In the genomic region with DNA sequence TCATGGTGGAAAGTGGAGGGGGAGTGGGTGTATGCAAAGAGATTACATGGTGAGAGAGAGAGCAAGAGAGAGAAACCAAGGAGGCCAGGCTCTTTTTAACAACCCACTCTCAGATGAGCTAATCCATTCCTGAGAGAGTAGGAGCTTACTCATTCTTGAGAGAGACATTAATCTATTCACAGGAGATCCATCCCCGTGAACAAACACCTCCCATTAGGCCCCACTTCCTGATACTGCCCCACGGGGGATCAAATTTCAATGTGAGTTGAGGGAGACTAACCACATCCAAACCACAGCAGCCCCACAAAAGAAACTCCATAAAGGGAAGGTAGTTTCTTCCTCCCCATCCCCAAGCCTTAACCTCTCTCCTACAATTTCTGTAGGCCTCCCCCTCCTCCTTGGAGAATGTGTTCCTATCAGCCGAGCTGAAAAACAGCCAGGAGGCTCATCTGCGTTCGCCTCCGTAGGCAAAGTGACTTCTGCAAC, we compare ENCODE assay signal across 24 cellular contexts.
A peak's percentile ranks its signal among the peaks of the same experiment; 100 is the strongest.
DNase-seq lines count a peak whose midpoint lies in the region; ATAC-seq, FAIRE-seq and TF ChIP-seq lines count a peak whose summit lies in the region.
"Had no signal": no experiment of that assay in that cellular context is flagged by ENCODE, and none has a peak within 500 bp of the region (broad histone marks: within the 10 kb centered on the region; RNA-seq: fewer than 3 reads in every experiment).

No MANE protein-coding gene starts in this region.

- no peak overlapping the region for H3K56ac ChIP-seq in H1 (replicated peaks; ENCODE audit: insufficient read length, low read depth, low read length)

- POLR2A ChIA-PET in H1 (lab: Charles Lee; ENCODE audit: partially characterized antibody): no interaction called here

- H2AK5ac ChIP-seq in H1 (ENCODE audit: low read depth, low read length): no peak overlapping the region

- no peak for FAIRE-seq in H1 (lab: Jason Lieb, UNC)
- FAIRE-seq: D721Med, HTR-8/SVneo had no signal

- no peaks in the 10 kb centered on the region for H3K79me1 ChIP-seq in H1 (ENCODE audit: low read depth, low read length)

- no peak overlapping the region for H3K14ac ChIP-seq in H1 (ENCODE audit: insufficient read length)

- H3K23me2 ChIP-seq in H1 (ENCODE audit: low read depth, low read length): no peaks in the 10 kb centered on the region

- CTCF ChIA-PET in H1 (lab: Charles Lee; ENCODE audit: partially characterized antibody): interaction anchor here (0.6 to 0.8 kb wide), 2 partner anchors 163 to 205 kb away, joined by 4 to 6 read pairs; no protein-coding TSS in a partner anchor

- no peak overlapping the region for H2BK15ac ChIP-seq in H1 (ENCODE audit: low read length)

- intact Hi-C loops in ascending aorta (cut with DNase I): no loop called here

- peak overlapping the region; percentile 86 for H2AFZ ChIP-seq in H1 (ENCODE audit: low read length)

- TF ChIP-seq CTCF in H1 (IDR thresholded peaks at IDR 0.05; ENCODE audit: control extremely low read depth in 1 of 3, insufficient read depth in 1 of 3, low read depth in 1 of 3, low read length in 3 of 3) (no peak), omental fat pad (IDR thresholded peaks at IDR 0.05) (no peak), ascending aorta (IDR thresholded peaks at IDR 0.05) (no peak), tibial nerve (IDR thresholded peaks at IDR 0.05) (no peak)

- no peak for TF ChIP-seq EP300 in H1 (IDR thresholded peaks at IDR 0.05; ENCODE audit: borderline replicate concordance in 1 of 2, low read depth in 2 of 2, low read length in 2 of 2)
- no peak for TF ChIP-seq EP300 in tibial nerve (IDR thresholded peaks at IDR 0.05)

- H2BK12ac ChIP-seq in H1 (ENCODE audit: low read depth, low read length): no peak overlapping the region

- no peaks in the 10 kb centered on the region for H3K27me3 ChIP-seq in H1 (replicated peaks in 1 of 4; ENCODE audit: control insufficient read depth in 3 of 4, extremely low read depth in 1 of 4, insufficient read depth in 3 of 4, low read length in 3 of 4)
- H3K27me3 ChIP-seq in ascending aorta: no peaks in the 10 kb centered on the region
- H3K27me3 ChIP-seq in tibial nerve: no peaks in the 10 kb centered on the region
- H3K27me3 ChIP-seq: BE2C, brain microvascular endothelial cell, SJCRH30 had no signal

- peak; percentile 83 for ATAC-seq in omental fat pad (ENCODE audit: low FRiP score)
- no peak for ATAC-seq in GM19467 (IDR thresholded peaks at IDR 0.05; ENCODE audit: unreplicated experiment)
- ATAC-seq: activated T-cell treated with anti-CD3 and anti-CD28 coated beads, Interleukin-2, amount 50 U/mL, for 4 hours; left ventricle myocardium superior; PC-3; T-helper 17 cell had no signal

- DNase-seq in DMS153 (lab: John Stamatoyannopoulos, UW): peak; percentile 55
- DNase-seq in DMS153 treated with DMSO at 0.1 percent for 48 hours (lab: John Stamatoyannopoulos, UW; ENCODE audit: unreplicated experiment): no peak
- peak; percentile 37 to 46 for DNase-seq in NCI-H187 (lab: John Stamatoyannopoulos, UW)
- DNase-seq in H1 (ENCODE audit: low read depth in 1 of 2, low spot score in 2 of 2): peak in 1 of 2 experiments; percentile 43
- DNase-seq in omental fat pad (ENCODE audit: low spot score): no peak
- DNase-seq in ascending aorta (ENCODE audit: low spot score in 2 of 2): no peak
- DNase-seq in tibial nerve (ENCODE audit: low spot score in 2 of 2): no peak
- DNase-seq: activated CD4-positive, alpha-beta memory T cell treated with anti-CD3 and anti-CD28 coated beads, Interleukin-2, amount 10 ng/mL, durations not matched to agents 7 days and 5 days; activated naive CD4-positive, alpha-beta T cell treated with anti-CD3 and anti-CD28 coated beads, Interleukin-2, amount 50 U/mL, for 16 hours; activated T-cell treated with anti-CD3 and anti-CD28 coated beads, Interleukin-2, amount 50 U/mL, for 4 hours; BE2C; brain microvascular endothelial cell; left ventricle myocardium superior; NCI-H1436; PC-3; posterior cingulate gyrus; stimulated activated CD4-positive, alpha-beta T cell treated with anti-CD3 and anti-CD28 coated beads, Interleukin-2, amount 100 ng/mL, for 48 hours; T-helper 17 cell had no signal

- TF ChIP-seq POLR2A in H1 (IDR thresholded peaks at IDR 0.05; ENCODE audit: control extremely low read depth in 1 of 2, low read depth in 2 of 2, low read length in 2 of 2) (no peak), tibial nerve (IDR thresholded peaks at IDR 0.05) (no peak)

- H3K23ac ChIP-seq in H1 (ENCODE audit: insufficient read length): no peak overlapping the region

- no peak overlapping the region for H3K4ac ChIP-seq in H1 (replicated peaks; ENCODE audit: insufficient read length, low read depth, low read length)

- H3K4me1 ChIP-seq in H1 (replicated peaks in 1 of 4; ENCODE audit: control insufficient read depth in 3 of 4, insufficient read depth in 4 of 4, low read length in 3 of 4) (peaks cover 0 to 8% (median 0%) of the 10 kb centered on the region in 4 experiments; a peak in 2 of 7 replicates), ascending aorta (no peaks in the 10 kb centered on the region), tibial nerve (no peaks in the 10 kb centered on the region)
- H3K4me1 ChIP-seq: BE2C, SJCRH30 had no signal

- H3K79me2 ChIP-seq in H1 (ENCODE audit: control insufficient read depth in 1 of 2, insufficient read depth in 2 of 2, low read length in 2 of 2): no peaks in the 10 kb centered on the region

- H3K36me3 ChIP-seq in H1 (ENCODE audit: control insufficient read depth in 2 of 4, insufficient read depth in 4 of 4, low read length in 3 of 4) (no peaks in the 10 kb centered on the region), ascending aorta (no peaks in the 10 kb centered on the region), tibial nerve (no peaks in the 10 kb centered on the region)
- H3K36me3 ChIP-seq: BE2C, brain microvascular endothelial cell, SJCRH30 had no signal

- H3K9ac ChIP-seq in H1 (replicated peaks in 1 of 4; ENCODE audit: extremely low read depth in 1 of 4, low read depth in 3 of 4, low read length in 3 of 4): no peak overlapping the region; a peak in 1 of 7 replicates

- H2BK5ac ChIP-seq in H1 (ENCODE audit: low read depth, low read length): no peak overlapping the region

- H4K91ac ChIP-seq in H1 (replicated peaks; ENCODE audit: insufficient read length, low read length): no peak overlapping the region

- H3K18ac ChIP-seq in H1 (ENCODE audit: extremely low read depth, low read length): no peak overlapping the region

- H3K27ac ChIP-seq in H1 (ENCODE audit: low read depth, low read length): no peak overlapping the region
- H3K27ac ChIP-seq in ascending aorta: no peak overlapping the region
- no peak overlapping the region for H3K27ac ChIP-seq in tibial nerve
- H3K27ac ChIP-seq: 22Rv1, brain microvascular endothelial cell, SJCRH30, skin epidermis had no signal

- WGBS in H1 (ENCODE audit: extremely low coverage in 1 of 2, insufficient coverage in 1 of 2, insufficient read length in 1 of 2, insufficient replicate concordance in 2 of 2, low coverage in 1 of 2, low lambda C conversion rate in 2 of 2, missing lambda C conversion rate in 1 of 2), 2 experiments: 69% methylated on average over 6 of the region's 6 CpGs; no CpG with 5 or more reads in 1 of the 2 experiments
- WGBS in tibial nerve, 2 donors: 32 to 33% methylated on average over 6 of the region's 6 CpGs

- H4K20me1 ChIP-seq in H1 (replicated peaks in 1 of 2; ENCODE audit: control insufficient read depth in 1 of 2, insufficient read depth in 2 of 2, low read length in 2 of 2): no peaks in the 10 kb centered on the region

- peak overlapping the region in 1 of 2 experiments; percentile 30; a peak in 1 of 4 replicates for H3K4me2 ChIP-seq in H1 (ENCODE audit: insufficient read depth in 1 of 2, low read depth in 2 of 2, low read length in 2 of 2)

- H3K9me3 ChIP-seq in H1 (ENCODE audit: insufficient read depth in 2 of 2, low read depth in 1 of 2, low read length in 1 of 2) (no peaks in the 10 kb centered on the region), ascending aorta (no peaks in the 10 kb centered on the region), tibial nerve (no peaks in the 10 kb centered on the region)
- H3K9me3 ChIP-seq: BE2C, SJCRH30 had no signal

- no peak overlapping the region for H2BK120ac ChIP-seq in H1 (replicated peaks; ENCODE audit: low read depth, low read length)

- no peak overlapping the region for H4K8ac ChIP-seq in H1 (ENCODE audit: extremely low read depth, insufficient read depth, low read length)

- H4K5ac ChIP-seq in H1 (ENCODE audit: insufficient read length, low read depth, low read length): no peak overlapping the region

- no peak for TF ChIP-seq RAD21 in H1 (IDR thresholded peaks at IDR 0.05 in 1 of 2, conservative IDR thresholded peaks at IDR 0.05 in 1 of 2; ENCODE audit: low read depth in 2 of 2, low read length in 2 of 2)

- H3K4me3 ChIP-seq in H1 (ENCODE audit: extremely low read depth in 1 of 4, insufficient read depth in 2 of 4, low read depth in 3 of 4, low read length in 4 of 4) (no peak overlapping the region), ascending aorta (no peak overlapping the region), tibial nerve (no peak overlapping the region)
- H3K4me3 ChIP-seq: SJCRH30, skin epidermis had no signal

- no peak overlapping the region for H2BK20ac ChIP-seq in H1 (ENCODE audit: low read length)

TF ChIP-seq in H1, 55 proteins besides CTCF, POLR2A, EP300 and RAD21 (continues in another document):
- TF ChIP-seq SIX5 (IDR thresholded peaks at IDR 0.05; ENCODE audit: low read depth, low read length) (no peak), SP1 (IDR thresholded peaks at IDR 0.05; ENCODE audit: low read depth, low read length) (no peak), KDM4A (IDR thresholded peaks at IDR 0.05; ENCODE audit: low read depth, low read length, severe bottlenecking) (no peak), ASH2L (IDR thresholded peaks at IDR 0.05; ENCODE audit: low read length) (no peak), SRF (IDR thresholded peaks at IDR 0.05; ENCODE audit: low read depth, low read length) (no peak), CREB1 (IDR thresholded peaks at IDR 0.05) (no peak), TBP (IDR thresholded peaks at IDR 0.05; ENCODE audit: low read depth, low read length) (no peak), NANOG (IDR thresholded peaks at IDR 0.05; ENCODE audit: insufficient read depth, low read depth, low read length, poor library complexity, severe bottlenecking) (no peak), RBBP5 (IDR thresholded peaks at IDR 0.05; ENCODE audit: borderline replicate concordance, low read depth, low read length) (no peak), NRF1 (IDR thresholded peaks at IDR 0.05; ENCODE audit: low read depth, low read length) (no peak)
- TF ChIP-seq, protein P1, sequence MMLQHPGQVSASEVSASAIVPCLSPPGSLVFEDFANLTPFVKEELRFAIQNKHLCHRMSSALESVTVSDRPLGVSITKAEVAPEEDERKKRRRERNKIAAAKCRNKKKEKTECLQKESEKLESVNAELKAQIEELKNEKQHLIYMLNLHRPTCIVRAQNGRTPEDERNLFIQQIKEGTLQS (IDR thresholded peaks at IDR 0.05; ENCODE audit: insufficient read depth, low read depth, low read length): no peak

Comparison
In these comparisons a context has a peak if more than half of its experiments do, and no peak if none do; other contexts are left out.
1. DNase-seq: peak in DMS153 (single experiment) and NCI-H187 (2 of 2); none in DMS153 treated with DMSO at 0.1 percent for 48 hours (single experiment), omental fat pad (single experiment), ascending aorta (0 of 2) and tibial nerve (0 of 2).